In the genomic region with DNA sequence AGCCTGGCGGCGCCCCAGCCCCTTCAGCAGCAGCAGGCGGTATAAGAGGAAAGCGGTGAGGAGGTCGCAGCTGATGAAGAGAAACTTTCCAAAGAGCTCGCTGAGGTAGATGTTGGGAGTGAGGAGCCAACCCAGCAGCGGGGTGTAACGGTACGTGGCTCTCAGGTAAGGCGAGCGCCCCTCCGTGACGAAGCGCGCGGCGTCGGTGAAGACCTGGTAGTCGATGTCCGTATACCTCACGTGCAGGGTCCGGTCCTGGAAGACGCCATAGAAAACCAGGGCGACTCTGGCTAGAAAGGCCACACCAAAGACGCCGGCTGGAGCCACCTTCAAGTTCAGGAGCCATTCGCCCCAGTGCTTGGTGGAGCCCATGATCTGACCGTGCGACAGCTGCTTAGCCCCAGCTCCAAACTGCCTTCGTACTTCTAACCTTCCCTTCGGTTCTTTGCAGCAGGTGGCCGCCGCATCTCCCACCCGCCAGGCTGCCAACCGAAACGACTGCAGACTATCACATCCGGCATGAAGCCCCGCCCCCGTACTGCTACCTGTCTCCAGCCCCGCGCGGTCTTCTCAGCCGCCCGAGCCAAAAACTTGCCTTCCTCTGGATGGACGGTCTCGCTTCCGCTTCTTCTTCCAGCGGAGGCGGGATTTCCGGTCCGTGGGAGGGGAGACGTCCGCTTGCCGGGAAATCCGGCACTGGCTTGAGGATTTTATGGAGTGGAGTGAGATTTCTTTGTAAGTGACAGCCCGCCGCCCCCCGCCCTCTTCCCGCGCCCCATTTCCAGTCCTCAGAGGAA, we compare ENCODE assay signal across 8 cellular contexts. TPM values are rescaled to one million over a fixed set of nuclear protein-coding genes. Genes with fewer than 3 reads are reported as not detected.
DNase-seq lines count a peak whose midpoint lies in the region; ATAC-seq, FAIRE-seq and TF ChIP-seq lines count a peak whose summit lies in the region.

A gene (minus strand): TSS at position 623 of the 797 bp plus-strand sequence. CDS start 251 bp downstream, at position 372.

- 0% methylated on average over 60 of the region's 60 CpGs for WGBS in sigmoid colon, 2 donors

- TF ChIP-seq CTCF in brain (conservative IDR thresholded peaks at IDR 0.05): no peak
- TF ChIP-seq CTCF in sigmoid colon (IDR thresholded peaks at IDR 0.05): no peak

- H3K4me1 ChIP-seq in sigmoid colon: peaks cover 0 to 29% (median 23%) of the 10 kb centered on the region in 4 donors

- TF ChIP-seq POLR2A in GM18526 (IDR thresholded peaks at IDR 0.05; ENCODE audit: extremely low read depth, insufficient read length): peak; percentile 70
- TF ChIP-seq POLR2A in sigmoid colon (IDR thresholded peaks at IDR 0.05): peak in 1 of 2 donors; percentile 29

- peak; percentile 98 for DNase-seq in A172 (ENCODE audit: low spot score)
- DNase-seq in NCI-H2107 (lab: John Stamatoyannopoulos, UW): peak; percentile 99
- DNase-seq in iPS DF 4.7 (ENCODE audit: extremely low read depth, low spot score): peak; percentile 91
- peak; percentile 97 for DNase-seq in sigmoid colon

- no peaks in the 10 kb centered on the region for H3K36me3 ChIP-seq in sigmoid colon

- H3K36me3 Mint-ChIP-seq in brain: no peaks in the 10 kb centered on the region

- peak; percentile 95 for ATAC-seq in HG03064 (IDR thresholded peaks at IDR 0.05; ENCODE audit: low read depth, unreplicated experiment)

- peak within 1 kb of the TSS; percentile 76 to 86 (median 82) for H3K4me3 ChIP-seq in sigmoid colon

- H3K27ac ChIP-seq in sigmoid colon: peak within 1 kb of the TSS; percentile 73 to 82 (median 79)

- H3K27me3 ChIP-seq in sigmoid colon: no peaks in the 10 kb centered on the region

- peaks cover 15% of the 10 kb centered on the region for H3K27me3 Mint-ChIP-seq in brain

- peak; percentile 90 for FAIRE-seq in TTC549 (lab: Jason Lieb, UNC)

- H3K4me3 Mint-ChIP-seq in brain: peak within 1 kb of the TSS; percentile 93 to 99 (median 98)

- no peaks in the 10 kb centered on the region for H3K9me3 Mint-ChIP-seq in brain

- H3K27ac Mint-ChIP-seq in brain: peak within 1 kb of the TSS; percentile 92 to 98 (median 96)

- no peaks in the 10 kb centered on the region for H3K9me3 ChIP-seq in sigmoid colon

- peaks cover 53% of the 10 kb centered on the region for H3K4me1 Mint-ChIP-seq in brain

- TF ChIP-seq EP300 in sigmoid colon (IDR thresholded peaks at IDR 0.05): peak in 1 of 4 donors; percentile 9

- intact Hi-C loops in sigmoid colon (cut with DNase I): loop anchor here (5.0 kb wide), 1 partner anchor 66 kb away; a partner anchor contains a TSS

RNA-seq across cellular contexts. Expression of the gene that starts here (rescaled TPM):
- total RNA-seq in A172 (2014; rRNA removed; shearing (Covaris generic)): 11.4 and 12.8 TPM in 2 replicates
- polyA plus RNA-seq in brain (ENCODE audit: insufficient read depth, low read depth, low replicate concordance) (3.1 TPM), sigmoid colon (1 to 10 TPM in 1 of 3 donors, under 1 TPM in 2; 0.60 to 3.6 (median 0.69) TPM)
- 1 to 10 TPM; 3.3 to 4.7 (median 4.5) TPM for total RNA-seq in sigmoid colon

Comparison
In these comparisons a context has a peak if more than half of its experiments do, and no peak if none do; other contexts are left out.
1. Peak in every context shown above with its lines: DNase-seq, ATAC-seq, H3K4me3 ChIP-seq and H3K27ac ChIP-seq.